13 cellular contexts compared by ENCODE assay signal in the genomic region with DNA sequence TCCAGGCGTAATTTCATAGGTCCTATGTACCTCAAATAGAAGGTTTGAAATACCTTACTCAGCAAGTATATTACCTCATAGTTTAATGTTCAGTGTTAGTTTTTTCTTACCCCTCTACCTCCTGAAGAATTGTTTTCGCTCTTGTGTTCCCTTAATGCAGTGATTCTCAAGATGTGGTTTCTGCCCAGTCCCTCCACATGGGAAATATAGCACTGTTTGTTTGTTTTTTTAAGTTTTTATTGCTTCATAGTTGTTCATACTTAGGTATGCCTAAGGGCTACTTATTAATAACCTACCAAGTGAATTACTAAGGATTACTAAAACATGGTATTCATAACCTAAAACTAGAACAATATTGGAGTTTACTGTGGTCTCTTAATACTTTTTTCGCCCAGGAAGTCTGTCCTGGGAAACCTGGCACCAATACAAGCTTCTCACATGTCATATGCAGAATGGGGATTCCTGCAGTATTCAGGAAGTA. TPM values are rescaled to one million over a fixed set of nuclear protein-coding genes. Genes with fewer than 3 reads are reported as not detected.
A peak's percentile ranks its signal among the peaks of the same experiment; 100 is the strongest.
DNase-seq lines count a peak whose midpoint lies in the region; FAIRE-seq and TF ChIP-seq lines count a peak whose summit lies in the region.
"Had no signal": no experiment of that assay in that cellular context is flagged by ENCODE, and none has a peak within 500 bp of the region (broad histone marks: within the 10 kb centered on the region; RNA-seq: fewer than 3 reads in every experiment).

No MANE protein-coding gene starts in this region.

- H3K9ac ChIP-seq in astrocyte (ENCODE audit: low read length), result peak overlapping the region; percentile 46

- H3K4me2 ChIP-seq in astrocyte (ENCODE audit: low read length), result peak overlapping the region; percentile 77

- no peak overlapping the region for H3K4me3 ChIP-seq in astrocyte (ENCODE audit: insufficient read depth, low read depth, low read length)
- H3K4me3 ChIP-seq: lower lobe of right lung, ovary, SJCRH30, upper lobe of right lung had no signal

- no peaks in the 10 kb centered on the region for H3K36me3 ChIP-seq in astrocyte (ENCODE audit: insufficient read depth, low read length)
- H3K36me3 ChIP-seq: lower lobe of right lung, ovary, upper lobe of right lung had no signal

- no peak overlapping the region for H2AFZ ChIP-seq in astrocyte (ENCODE audit: low read depth, low read length)

- DNase-seq in A172 (ENCODE audit: low spot score) (peak; percentile 31), HTR-8/SVneo (ENCODE audit: insufficient read length, low spot score) (peak; percentile 26), astrocyte (ENCODE audit: low read depth) (peak; percentile 54), hepatic stellate cell (ENCODE audit: low spot score) (peak; percentile 32), NCI-H2227 (lab: John Stamatoyannopoulos, UW; ENCODE audit: unreplicated experiment) (no peak), DMS53 treated with DMSO at 0.1 percent for 48 hours (lab: John Stamatoyannopoulos, UW; ENCODE audit: unreplicated experiment) (no peak), G401 (ENCODE audit: low spot score) (no peak)
- DNase-seq in activated CD4-positive, alpha-beta T cell treated with anti-CD3 and anti-CD28 coated beads for 4 hours, result no peak
- DNase-seq: DND-41, lower lobe of right lung, ovary, upper lobe of right lung had no signal

- H3K27ac Mint-ChIP-seq in astrocyte (ENCODE audit: unreplicated experiment), result no peak overlapping the region

- peak overlapping the region; percentile 94 for H3K27ac ChIP-seq in astrocyte (ENCODE audit: low read depth, low read length)
- H3K27ac ChIP-seq: lower lobe of right lung, ovary, SJCRH30, upper lobe of right lung had no signal

- peak overlapping the region; percentile 3 for H3K4me3 Mint-ChIP-seq in astrocyte (ENCODE audit: unreplicated experiment)

- H3K36me3 Mint-ChIP-seq in astrocyte (ENCODE audit: low read depth, unreplicated experiment), result no peaks in the 10 kb centered on the region

- peaks cover 49% of the 10 kb centered on the region for H3K4me1 Mint-ChIP-seq in astrocyte (ENCODE audit: low read depth, unreplicated experiment)

- TF ChIP-seq CTCF in astrocyte (IDR thresholded peaks at IDR 0.05; ENCODE audit: insufficient read depth, low read depth, low read length), result no peak

- peaks cover 90% of the 10 kb centered on the region for H3K79me2 ChIP-seq in astrocyte (ENCODE audit: insufficient read depth, low read length)

- H4K20me1 ChIP-seq in astrocyte (ENCODE audit: insufficient read depth, low read length), result peaks cover 32% of the 10 kb centered on the region

- no peaks in the 10 kb centered on the region for H3K9me3 Mint-ChIP-seq in astrocyte (ENCODE audit: unreplicated experiment)

- FAIRE-seq in HTR-8/SVneo (lab: Jason Lieb, UNC) (no peak), astrocyte (lab: Jason Lieb, UNC) (peak; percentile 13)

- H3K9me3 ChIP-seq in astrocyte (ENCODE audit: insufficient read depth, low read depth, low read length), result no peaks in the 10 kb centered on the region
- H3K9me3 ChIP-seq: lower lobe of right lung, ovary, SJCRH30, upper lobe of right lung had no signal

- no peaks in the 10 kb centered on the region for H3K27me3 Mint-ChIP-seq in astrocyte (ENCODE audit: low read depth, unreplicated experiment)

- in situ Hi-C loops in G401 (cut with HindIII; ENCODE audit: low sequenced_read_pairs), result no loop called here

- no peaks in the 10 kb centered on the region for H3K27me3 ChIP-seq in astrocyte (ENCODE audit: insufficient read depth, low read length)
- H3K27me3 ChIP-seq: ovary, SJCRH30, upper lobe of right lung had no signal

- peaks cover 56% of the 10 kb centered on the region for H3K4me1 ChIP-seq in astrocyte (ENCODE audit: insufficient read depth, low read length)

RNA-seq across cellular contexts. Expression of a gene that starts 5.0 kb away (rescaled TPM):
- 25.8 and 28.7 TPM in 2 replicates for total RNA-seq in A172 (2014; rRNA removed; shearing (Covaris generic))
- 76.8 TPM in 2 replicates for total RNA-seq in astrocyte
- total RNA-seq in G401 (2014; rRNA removed; shearing (Covaris generic)), result 30.8 and 36.2 TPM in 2 replicates

RNA-seq across cellular contexts. Expression of a gene that starts 5.3 kb away (rescaled TPM):
- 170 and 232 TPM in 2 replicates for total RNA-seq in A172 (2014; rRNA removed; shearing (Covaris generic))
- total RNA-seq in astrocyte, result 71.9 and 78.8 TPM in 2 replicates
- 46.6 and 66.3 TPM in 2 replicates for total RNA-seq in G401 (2014; rRNA removed; shearing (Covaris generic))

RNA-seq across cellular contexts. Expression of a gene that starts 54.0 kb away (rescaled TPM):
- 165 and 172 TPM in 2 replicates for total RNA-seq in A172 (2014; rRNA removed; shearing (Covaris generic))
- 70.9 and 71.1 TPM in 2 replicates for total RNA-seq in astrocyte
- 79.4 and 98.0 TPM in 2 replicates for total RNA-seq in G401 (2014; rRNA removed; shearing (Covaris generic))

Comparison
In these comparisons a context has a peak if more than half of its experiments do, and no peak if none do; other contexts are left out.
1. DNase-seq: peak in A172 (single experiment), HTR-8/SVneo (single experiment), astrocyte (single experiment) and hepatic stellate cell (single experiment); none in NCI-H2227 (single experiment), activated CD4-positive, alpha-beta T cell treated with anti-CD3 and anti-CD28 coated beads for 4 hours (0 of 2), DMS53 treated with DMSO at 0.1 percent for 48 hours (single experiment) and G401 (single experiment).